33 cellular contexts compared by ENCODE assay signal in the genomic region with DNA sequence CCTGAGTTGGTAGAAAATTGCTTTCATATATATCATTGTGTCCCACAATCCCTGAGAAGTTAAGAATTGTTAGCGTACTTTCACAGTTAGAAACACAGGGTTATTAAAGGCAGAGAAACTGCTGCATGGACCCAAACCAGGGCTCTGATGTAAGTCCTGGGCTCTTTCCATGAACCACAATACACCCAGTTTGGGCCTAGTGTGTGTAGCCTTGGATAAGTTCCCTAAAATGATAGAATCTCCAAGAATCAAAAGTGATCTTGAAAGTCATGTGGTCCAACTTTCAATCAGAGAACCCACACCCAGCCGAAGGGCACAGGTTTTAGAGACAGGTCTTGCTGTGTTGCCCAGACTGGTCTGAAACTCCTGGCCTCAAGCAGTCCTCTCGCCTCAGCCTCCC.
"Had no signal": no experiment of that assay in that cellular context is flagged by ENCODE, and none has a peak within 500 bp of the region (broad histone marks: within the 10 kb centered on the region; RNA-seq: fewer than 3 reads in every experiment).

No MANE protein-coding gene starts in this region.

- DNase-seq: activated B cell treated with CpG ODN at 0.5 μM for 24 hours; activated CD4-positive, alpha-beta memory T cell treated with anti-CD3 and anti-CD28 coated beads for 36 hours; activated CD4-positive, alpha-beta T cell treated with anti-CD3 and anti-CD28 coated beads for 4 hours; activated CD4-positive, alpha-beta T cell treated with anti-CD3 and anti-CD28 coated beads, Interleukin-2, amount 10 ng/mL, durations not matched to agents 24 days and 14 days; activated CD4-positive, alpha-beta T cell treated with anti-CD3 and anti-CD28 coated beads, Interleukin-2, amount 50 U/mL, for 1 hour; activated CD4-positive, alpha-beta T cell treated with anti-CD3 and anti-CD28 coated beads, Interleukin-2, amount 50 U/mL, for 4 hours; activated CD4-positive, CD25-positive, alpha-beta regulatory T cell treated with anti-CD3 and anti-CD28 coated beads, Interleukin-2, amount 50 U/mL, for 72 hours; activated CD8-positive, alpha-beta memory T cell treated with anti-CD3 and anti-CD28 coated beads, Interleukin-2, amount 50 U/mL, for 4 hours; activated CD8-positive, alpha-beta T cell treated with anti-CD3 and anti-CD28 coated beads for 36 hours; activated effector memory CD4-positive, alpha-beta T cell treated with anti-CD3 and anti-CD28 coated beads, Interleukin-2, amount 50 U/mL, for 16 hours; activated gamma-delta T cell treated with Interleukin-2 at 50 U/mL for 16 hours; activated naive CD4-positive, alpha-beta T cell; activated naive CD4-positive, alpha-beta T cell treated with anti-CD3 and anti-CD28 coated beads for 36 hours; activated naive CD4-positive, alpha-beta T cell treated with anti-CD3 and anti-CD28 coated beads, Interleukin-2, amount 50 U/mL, for 16 hours; activated naive CD8-positive, alpha-beta T cell treated with anti-CD3 and anti-CD28 coated beads for 36 hours; activated T-cell treated with anti-CD3 and anti-CD28 coated beads for 4 hours; activated T-cell treated with anti-CD3 and anti-CD28 coated beads, Interleukin-2, amount 50 U/mL, for 1 hour; activated T-cell treated with anti-CD3 and anti-CD28 coated beads, Interleukin-2, amount 50 U/mL, for 4 hours; activated T-cell treated with anti-CD3 and anti-CD28 coated beads, Interleukin-2, amount 50 U/mL, for 72 hours; adrenal gland; amniotic stem cell; aorta; body of pancreas; brain microvascular endothelial cell; central memory CD4-positive, alpha-beta T cell; SW 1271; T-helper 1 cell; T-helper 2 cell; T-helper 9 cell had no signal

- H3K27ac ChIP-seq: adrenal gland, body of pancreas, brain microvascular endothelial cell, breast epithelium, VCaP had no signal

- H3K4me3 ChIP-seq: adrenal gland, body of pancreas, breast epithelium had no signal

- H3K27me3 ChIP-seq: adrenal gland, body of pancreas, brain microvascular endothelial cell, breast epithelium had no signal

- H3K36me3 ChIP-seq: adrenal gland, brain microvascular endothelial cell, breast epithelium had no signal

- H3K9me3 ChIP-seq: adrenal gland, body of pancreas, breast epithelium had no signal

- ATAC-seq: activated CD8-positive, alpha-beta T cell treated with anti-CD3 and anti-CD28 coated beads for 36 hours; activated naive CD4-positive, alpha-beta T cell treated with anti-CD3 and anti-CD28 coated beads, Interleukin-2, amount 50 U/mL, for 72 hours; activated T-cell treated with anti-CD3 and anti-CD28 coated beads, Interleukin-2, amount 50 U/mL, for 4 hours; activated T-cell treated with anti-CD3 and anti-CD28 coated beads, Interleukin-2, amount 50 U/mL, for 72 hours; activated T-helper 17 cell treated with anti-CD3 and anti-CD28 coated beads, Interleukin-2, amount 50 U/mL, for 72 hours; body of pancreas had no signal

- H3K4me1 ChIP-seq: adrenal gland, body of pancreas, breast epithelium had no signal
